8 cellular contexts compared by ENCODE assay signal in genomic region chr7:30284298-30285066, GRCh38. TPM values are rescaled to one million over a fixed set of nuclear protein-coding genes. Genes with fewer than 3 reads are reported as not detected.
DNase-seq lines count a peak whose midpoint lies in the region; ATAC-seq and TF ChIP-seq lines count a peak whose summit lies in the region.

Gene ZNRF2, plus strand, starts transcription at chr7:30284597. Its CDS starts 761 bp downstream, at chr7:30285358.

- intact Hi-C loops in mucosa of descending colon (cut with DNase I, micrococcal nuclease), result no loop called here

- H3K27ac ChIP-seq in OCI-LY3 (ENCODE audit: low read length), result peak within 1 kb of the TSS; percentile 82

- peak within 1 kb of the TSS; percentile 78 for H3K4me2 ChIP-seq in OCI-LY3 (ENCODE audit: low read length)

- peak within 1 kb of the TSS; percentile 87 for H3K4me3 ChIP-seq in OCI-LY3 (ENCODE audit: low read length)
- peak within 1 kb of the TSS; percentile 77 for H3K4me3 ChIP-seq in epithelial cell of esophagus (ENCODE audit: low read length)
- H3K4me3 ChIP-seq in mucosa of descending colon, result peak within 1 kb of the TSS; percentile 74

- peaks cover 8% of the 10 kb centered on the region for H3K36me3 ChIP-seq in OCI-LY3 (replicated peaks; ENCODE audit: low read depth, low read length)
- H3K36me3 ChIP-seq in mucosa of descending colon (ENCODE audit: low read depth), result peaks cover 6% of the 10 kb centered on the region

- peak; percentile 35 for TF ChIP-seq CTCF in OCI-LY3 (IDR thresholded peaks at IDR 0.05; ENCODE audit: low read depth, low read length)
- peak; percentile 10 for TF ChIP-seq CTCF in epithelial cell of esophagus (IDR thresholded peaks at IDR 0.05; ENCODE audit: insufficient read depth, low read depth, low read length, missing control alignments)
- TF ChIP-seq CTCF in mucosa of descending colon (IDR thresholded peaks at IDR 0.05), result peak; percentile 59

- H2AFZ ChIP-seq in OCI-LY3 (ENCODE audit: low read depth, low read length), result no peak within 1 kb of the TSS; the same call in 1 of the 2 replicates

- peaks cover 25% of the 10 kb centered on the region for H3K4me1 ChIP-seq in OCI-LY3 (ENCODE audit: low read length)
- H3K4me1 ChIP-seq in mucosa of descending colon (ENCODE audit: low read depth), result peaks cover 27% of the 10 kb centered on the region

- peak within 1 kb of the TSS; percentile 82 for H3K9ac ChIP-seq in OCI-LY3 (ENCODE audit: low read length)

- peaks cover 34% of the 10 kb centered on the region for H3K79me2 ChIP-seq in OCI-LY3 (ENCODE audit: low read length)

- DNase-seq in DMS 273 treated with DMSO at 0.1 percent for 48 hours (lab: John Stamatoyannopoulos, UW) (peak; percentile 100), HuH-7.5 (ENCODE audit: low spot score) (peak; percentile 90), activated T-cell treated with anti-CD3 and anti-CD28 coated beads for 24 hours (ENCODE audit: low read depth) (peak; percentile 98), epithelial cell of esophagus (ENCODE audit: low read depth) (peak; percentile 100), mucosa of descending colon (peak; percentile 98 to 100 (median 99))
- DNase-seq in stimulated activated CD8-positive, alpha-beta memory T cell treated with anti-CD3 and anti-CD28 coated beads, Interleukin-4, amount 100 ng/mL, for 24 hours (ENCODE audit: low read depth), result peak; percentile 99

- H3K9me3 ChIP-seq in OCI-LY3 (ENCODE audit: insufficient read depth, low read length) (no peaks in the 10 kb centered on the region), mucosa of descending colon (no peaks in the 10 kb centered on the region)

- no peaks in the 10 kb centered on the region for H4K20me1 ChIP-seq in OCI-LY3 (ENCODE audit: insufficient read depth, low read length)

- H3K27me3 ChIP-seq in OCI-LY3 (ENCODE audit: low read depth, low read length), result no peaks in the 10 kb centered on the region

- peak; percentile 85 for ATAC-seq in GM21526 (IDR thresholded peaks at IDR 0.05; ENCODE audit: low FRiP score, unreplicated experiment)
- peak; percentile 86 for ATAC-seq in mucosa of descending colon

RNA-seq across cellular contexts. Expression of gene ZNRF2, which starts in this region (rescaled TPM):
- total RNA-seq in mucosa of descending colon, result 10 to 100 TPM; 34.0 to 53.3 (median 40.5) TPM

Comparison
In these comparisons a context has a peak if more than half of its experiments do, and no peak if none do; other contexts are left out.
1. Peak in every context shown above with its lines: DNase-seq, ATAC-seq, H3K4me3 ChIP-seq and H3K27ac ChIP-seq.